8 cellular contexts compared by ENCODE assay signal in the genomic region with DNA sequence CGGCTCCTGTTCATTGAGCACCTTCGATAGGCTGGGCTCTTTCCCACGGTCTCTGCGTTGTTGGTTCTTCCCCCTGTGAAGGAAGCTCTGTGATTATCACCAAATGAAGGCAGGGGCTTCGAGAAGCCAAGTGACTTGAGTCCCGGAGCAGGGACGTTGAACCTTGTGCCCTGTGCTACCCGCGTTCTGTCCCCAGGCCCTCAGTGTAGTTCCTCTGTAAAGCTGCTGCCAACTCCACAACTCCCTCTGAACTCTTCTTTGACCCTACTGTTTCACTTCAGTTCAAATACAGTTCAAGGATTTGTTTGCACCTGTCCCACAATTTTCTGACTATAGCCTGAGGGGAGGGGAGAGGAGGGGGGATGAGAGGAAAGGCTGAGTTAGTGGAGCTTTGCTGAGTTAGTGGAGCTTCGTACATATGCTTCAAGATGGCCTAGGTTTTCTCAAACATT. TPM values are rescaled to one million over a fixed set of nuclear protein-coding genes. Genes with fewer than 3 reads are reported as not detected.
DNase-seq lines count a peak whose midpoint lies in the region; ATAC-seq and TF ChIP-seq lines count a peak whose summit lies in the region.

No MANE protein-coding gene starts in this region.

- peak overlapping the region; percentile 92 for H3K27ac ChIP-seq in HL-60 (replicated peaks)
- peak overlapping the region; percentile 96 for H3K27ac ChIP-seq in angular gyrus (ENCODE audit: low read depth, low read length)
- peak overlapping the region; percentile 71 to 86 (median 86) for H3K27ac ChIP-seq in thyroid gland

- H3K4me3 ChIP-seq in HL-60 (replicated peaks; ENCODE audit: insufficient read depth, low read length) (peak overlapping the region; percentile 41), thyroid gland (replicated peaks in 1 of 3) (peak overlapping the region in 1 of 3 donors; percentile 42)

- H3K9me3 ChIP-seq in thyroid gland: no peaks in the 10 kb centered on the region

- H3K27me3 ChIP-seq in HL-60 (ENCODE audit: insufficient read depth, poor library complexity, severe bottlenecking) (no peaks in the 10 kb centered on the region), thyroid gland (no peaks in the 10 kb centered on the region)

- WGBS in thyroid gland, 2 donors: 13 to 17% methylated on average over 4 to 6 of the region's 10 CpGs

- ATAC-seq in left lobe of liver: peak; percentile 32
- ATAC-seq in HG03196 (IDR thresholded peaks at IDR 0.05; ENCODE audit: unreplicated experiment): no peak
- no peak for ATAC-seq in HG03280 (IDR thresholded peaks at IDR 0.05; ENCODE audit: unreplicated experiment)
- ATAC-seq in HG03135 (IDR thresholded peaks at IDR 0.05; ENCODE audit: unreplicated experiment): no peak

- H3K4me1 ChIP-seq in thyroid gland: peaks cover 0 to 6% of the 10 kb centered on the region in 2 donors

- intact Hi-C loops in thyroid gland (cut with DNase I): no loop called here

- peak; percentile 11 for DNase-seq in COR-L47 (lab: John Stamatoyannopoulos, UW)
- DNase-seq in HL-60 (ENCODE audit: low read depth in 1 of 2, low spot score in 1 of 2): no peak
- DNase-seq in left lobe of liver (ENCODE audit: low spot score): no peak
- DNase-seq in thyroid gland: no peak

- no peak for TF ChIP-seq POLR2A in thyroid gland (IDR thresholded peaks at IDR 0.05)

- no peak for TF ChIP-seq CTCF in HL-60 (IDR thresholded peaks at IDR 0.05; ENCODE audit: insufficient read depth, low read length)
- TF ChIP-seq CTCF in thyroid gland (IDR thresholded peaks at IDR 0.05): no peak

- peaks cover 0 to 7% of the 10 kb centered on the region in 2 donors for H3K36me3 ChIP-seq in thyroid gland

RNA-seq across cellular contexts. Expression of gene PHF8, which starts 0.6 kb away (rescaled TPM):
- total RNA-seq in left lobe of liver (24.6 TPM), thyroid gland (10 to 100 TPM; 30.4 to 89.5 (median 36.3) TPM)
